In the genomic region with DNA sequence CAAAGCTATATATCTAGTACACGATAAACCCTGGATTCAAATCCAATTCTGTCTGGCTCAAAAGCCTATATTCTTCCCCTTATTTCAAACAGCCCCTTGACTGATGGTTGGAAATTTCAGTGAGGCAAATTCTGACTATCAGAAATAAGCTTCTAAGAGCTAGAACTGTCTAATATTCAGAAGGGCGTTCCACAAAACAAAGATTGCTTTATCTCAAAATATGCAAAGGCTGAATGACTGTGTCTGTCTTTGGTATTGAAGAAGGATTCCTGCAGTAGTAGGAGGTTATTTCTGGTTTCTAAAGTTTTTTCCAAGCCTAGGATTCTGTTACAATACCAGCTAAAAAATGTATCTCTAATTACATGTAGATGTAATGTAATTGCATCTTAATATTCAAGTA, we compare ENCODE assay signal across 34 cellular contexts. TPM values are rescaled to one million over a fixed set of nuclear protein-coding genes. Genes with fewer than 3 reads are reported as not detected.
"Had no signal": no experiment of that assay in that cellular context is flagged by ENCODE, and none has a peak within 500 bp of the region (broad histone marks: within the 10 kb centered on the region; RNA-seq: fewer than 3 reads in every experiment).

No MANE protein-coding gene starts in this region.

- H3K27ac Mint-ChIP-seq: activated CD8-positive, alpha-beta memory T cell treated with anti-CD3 and anti-CD28 coated beads, Interleukin-2, amount 10 ng/mL, durations not matched to agents 7 days and 5 days; activated naive CD4-positive, alpha-beta T cell treated with anti-CD3 and anti-CD28 coated beads, Interleukin-2, amount 10 ng/mL, durations not matched to agents 7 days and 5 days; activated naive CD8-positive, alpha-beta T cell treated with anti-CD3 and anti-CD28 coated beads for 36 hours; activated T-cell treated with anti-CD3 and anti-CD28 coated beads, Interleukin-2, amount 50 U/mL, for 24 hours; activated T-helper 1 cell treated with anti-CD3 and anti-CD28 coated beads, Interleukin-12 subunit alpha, Interleukin-12 subunit beta, Interleukin-2, Interleukin-4 antibody, amounts not matched to agents 30 ng/mL and 10 ng/mL and 1 ng/mL, durations not matched to agents 14 hours and 24 hours and 36 hours had no signal

- ATAC-seq: activated CD4-positive, CD25-positive, alpha-beta regulatory T cell treated with anti-CD3 and anti-CD28 coated beads, Interleukin-2, amount 50 U/mL, for 24 hours; activated CD8-positive, alpha-beta memory T cell treated with anti-CD3 and anti-CD28 coated beads, Interleukin-2, amount 10 ng/mL, durations not matched to agents 7 days and 5 days; body of pancreas; Right ventricle myocardium inferior had no signal

- H3K4me3 ChIP-seq: adrenal gland, body of pancreas had no signal

- DNase-seq: activated CD4-positive, alpha-beta T cell treated with anti-CD3 and anti-CD28 coated beads for 48 hours; activated CD4-positive, alpha-beta T cell treated with anti-CD3 and anti-CD28 coated beads, Interleukin-2, amount 50 U/mL, for 48 hours; activated CD8-positive, alpha-beta memory T cell treated with anti-CD3 and anti-CD28 coated beads, Interleukin-2, amount 10 ng/mL, durations not matched to agents 7 days and 5 days; activated gamma-delta T cell; activated naive CD4-positive, alpha-beta T cell treated with anti-CD3 and anti-CD28 coated beads, Interleukin-2, amount 10 ng/mL, durations not matched to agents 7 days and 5 days; activated naive CD8-positive, alpha-beta T cell treated with anti-CD3 and anti-CD28 coated beads for 36 hours; activated T-cell treated with anti-CD3 and anti-CD28 coated beads, Interleukin-2, amount 50 U/mL, for 24 hours; adrenal gland; aorta; body of pancreas; central memory CD4-positive, alpha-beta T cell; MV-4-11; NCI-H1092 treated with DMSO at 0.1 percent for 48 hours; NCI-H1417 treated with DMSO at 0.1 percent for 48 hours; NCI-H1694; NCI-H2029; NCI-H2107; NCI-H2171 treated with DMSO at 0.1 percent for 48 hours; NCI-H226; NCI-H526; NCI-H774; T-helper 1 cell; WERI-Rb-1 had no signal

- H3K9ac ChIP-seq: KMS-11, SK-N-SH had no signal

- H3K4me2 ChIP-seq: KMS-11, SK-N-SH had no signal

- H3K9me2 ChIP-seq: SK-N-SH had no signal

- H3K4me1 ChIP-seq: adrenal gland, body of pancreas had no signal

- H3K9me3 ChIP-seq: adrenal gland, body of pancreas, SK-N-SH had no signal

- H3K4me3 Mint-ChIP-seq: activated CD8-positive, alpha-beta memory T cell treated with anti-CD3 and anti-CD28 coated beads, Interleukin-2, amount 10 ng/mL, durations not matched to agents 7 days and 5 days; activated naive CD4-positive, alpha-beta T cell treated with anti-CD3 and anti-CD28 coated beads, Interleukin-2, amount 10 ng/mL, durations not matched to agents 7 days and 5 days; activated naive CD8-positive, alpha-beta T cell treated with anti-CD3 and anti-CD28 coated beads for 36 hours; activated T-cell treated with anti-CD3 and anti-CD28 coated beads, Interleukin-2, amount 50 U/mL, for 24 hours; activated T-helper 1 cell treated with anti-CD3 and anti-CD28 coated beads, Interleukin-12 subunit alpha, Interleukin-12 subunit beta, Interleukin-2, Interleukin-4 antibody, amounts not matched to agents 30 ng/mL and 10 ng/mL and 1 ng/mL, durations not matched to agents 14 hours and 24 hours and 36 hours had no signal

- H3K9me3 Mint-ChIP-seq: activated naive CD4-positive, alpha-beta T cell treated with anti-CD3 and anti-CD28 coated beads, Interleukin-2, amount 10 ng/mL, durations not matched to agents 7 days and 5 days; activated naive CD8-positive, alpha-beta T cell treated with anti-CD3 and anti-CD28 coated beads for 36 hours; activated T-cell treated with anti-CD3 and anti-CD28 coated beads, Interleukin-2, amount 50 U/mL, for 24 hours; activated T-helper 1 cell treated with anti-CD3 and anti-CD28 coated beads, Interleukin-12 subunit alpha, Interleukin-12 subunit beta, Interleukin-2, Interleukin-4 antibody, amounts not matched to agents 30 ng/mL and 10 ng/mL and 1 ng/mL, durations not matched to agents 14 hours and 24 hours and 36 hours had no signal

- H3K36me3 Mint-ChIP-seq: activated CD8-positive, alpha-beta memory T cell treated with anti-CD3 and anti-CD28 coated beads, Interleukin-2, amount 10 ng/mL, durations not matched to agents 7 days and 5 days; activated naive CD4-positive, alpha-beta T cell treated with anti-CD3 and anti-CD28 coated beads, Interleukin-2, amount 10 ng/mL, durations not matched to agents 7 days and 5 days; activated naive CD8-positive, alpha-beta T cell treated with anti-CD3 and anti-CD28 coated beads for 36 hours had no signal

- FAIRE-seq: bronchial epithelial cell had no signal

- H3K27ac ChIP-seq: adrenal gland, body of pancreas, KMS-11, WERI-Rb-1 had no signal

- H3K4me1 Mint-ChIP-seq: activated CD8-positive, alpha-beta memory T cell treated with anti-CD3 and anti-CD28 coated beads, Interleukin-2, amount 10 ng/mL, durations not matched to agents 7 days and 5 days; activated naive CD4-positive, alpha-beta T cell treated with anti-CD3 and anti-CD28 coated beads, Interleukin-2, amount 10 ng/mL, durations not matched to agents 7 days and 5 days; activated naive CD8-positive, alpha-beta T cell treated with anti-CD3 and anti-CD28 coated beads for 36 hours had no signal

- H3K27me3 ChIP-seq: adrenal gland, body of pancreas had no signal

- H3K36me3 ChIP-seq: adrenal gland, WERI-Rb-1 had no signal

RNA-seq across cellular contexts. Expression of gene DRC1, which starts 31.1 kb away (rescaled TPM):
- total RNA-seq: activated CD8-positive, alpha-beta memory T cell treated with anti-CD3 and anti-CD28 coated beads, Interleukin-2, amount 10 ng/mL, durations not matched to agents 7 days and 5 days; activated naive CD8-positive, alpha-beta T cell treated with anti-CD3 and anti-CD28 coated beads for 36 hours; activated T-helper 1 cell treated with anti-CD3 and anti-CD28 coated beads, Interleukin-12 subunit alpha, Interleukin-12 subunit beta, Interleukin-2, Interleukin-4 antibody, amounts not matched to agents 30 ng/mL and 10 ng/mL and 1 ng/mL, durations not matched to agents 14 hours and 24 hours and 36 hours; body of pancreas; bronchial epithelial cell; MCF 10A; NCI-H460; OCI-LY7; T-helper 2 cell treated with Interferon-gamma antibody and Interleukin-4, amounts not matched to agents 100 ng/mL and 5 ng/mL, for 36 hours had no signal
- polyA plus RNA-seq: aorta had no signal

RNA-seq across cellular contexts. Expression of gene OTOF, which starts 45.1 kb away (rescaled TPM):
- total RNA-seq: bronchial epithelial cell, MCF 10A, NCI-H460, OCI-LY7, RPMI7951 had no signal
- polyA plus RNA-seq: aorta, SK-N-SH had no signal
